ENCODE assay signal across 29 cellular contexts in the genomic region with DNA sequence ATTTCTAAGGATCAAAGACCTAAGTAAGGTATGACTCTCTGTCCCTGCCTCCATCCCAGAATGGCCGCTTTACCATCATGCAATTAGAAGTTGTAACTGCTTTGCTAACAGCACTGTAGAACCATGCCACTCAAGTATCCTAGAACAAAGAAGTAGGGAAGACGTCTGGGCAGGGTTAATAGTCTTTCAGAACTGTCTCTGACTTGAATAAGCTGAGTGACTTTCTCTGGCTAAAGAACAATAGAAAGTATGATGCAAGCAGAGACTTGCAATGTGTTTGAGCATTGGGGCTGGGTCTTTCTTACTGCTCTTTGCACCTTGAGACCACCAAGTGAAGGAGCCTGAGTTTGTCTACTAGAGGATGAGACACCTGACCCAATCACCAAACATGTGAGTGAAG.
"Had no signal": no experiment of that assay in that cellular context is flagged by ENCODE, and none has a peak within 500 bp of the region (broad histone marks: within the 10 kb centered on the region; RNA-seq: fewer than 3 reads in every experiment).

No MANE protein-coding gene starts in this region.

- H3K4me3 Mint-ChIP-seq: activated CD4-positive, alpha-beta memory T cell treated with anti-CD3 and anti-CD28 coated beads for 36 hours; activated CD4-positive, alpha-beta T cell treated with anti-CD3 and anti-CD28 coated beads, Interleukin-2, amount 10 ng/mL, durations not matched to agents 24 days and 14 days; activated naive CD4-positive, alpha-beta T cell treated with anti-CD3 and anti-CD28 coated beads, Interleukin-2, amount 10 ng/mL, durations not matched to agents 7 days and 5 days; activated naive CD8-positive, alpha-beta T cell treated with anti-CD3 and anti-CD28 coated beads, Interleukin-2, amount 10 ng/mL, durations not matched to agents 7 days and 5 days; activated T-helper 1 cell treated with anti-CD3 and anti-CD28 coated beads, Interleukin-12 subunit alpha, Interleukin-12 subunit beta, Interleukin-2, Interleukin-4 antibody, amounts not matched to agents 30 ng/mL and 10 ng/mL and 1 ng/mL, durations not matched to agents 14 hours and 24 hours and 36 hours; brain; mesothelial cell of epicardium; naive B cell; nephron progenitor cell had no signal

- ATAC-seq: activated CD4-positive, CD25-positive, alpha-beta regulatory T cell treated with anti-CD3 and anti-CD28 coated beads, Interleukin-2, amount 50 U/mL, for 24 hours; left colon; right cardiac atrium had no signal

- H3K27me3 Mint-ChIP-seq: activated CD4-positive, alpha-beta memory T cell treated with anti-CD3 and anti-CD28 coated beads for 36 hours; activated CD4-positive, alpha-beta T cell treated with anti-CD3 and anti-CD28 coated beads, Interleukin-2, amount 10 ng/mL, durations not matched to agents 24 days and 14 days; activated naive CD4-positive, alpha-beta T cell treated with anti-CD3 and anti-CD28 coated beads, Interleukin-2, amount 10 ng/mL, durations not matched to agents 7 days and 5 days; activated naive CD8-positive, alpha-beta T cell treated with anti-CD3 and anti-CD28 coated beads, Interleukin-2, amount 10 ng/mL, durations not matched to agents 7 days and 5 days; naive B cell had no signal

- H3K4me1 ChIP-seq: testis had no signal

- H3K36me3 ChIP-seq: ascending aorta, pancreas, WERI-Rb-1 had no signal

- H3K9me3 Mint-ChIP-seq: activated CD4-positive, alpha-beta memory T cell treated with anti-CD3 and anti-CD28 coated beads for 36 hours; activated CD4-positive, alpha-beta T cell treated with anti-CD3 and anti-CD28 coated beads, Interleukin-2, amount 10 ng/mL, durations not matched to agents 24 days and 14 days; activated naive CD8-positive, alpha-beta T cell treated with anti-CD3 and anti-CD28 coated beads, Interleukin-2, amount 10 ng/mL, durations not matched to agents 7 days and 5 days; activated T-helper 1 cell treated with anti-CD3 and anti-CD28 coated beads, Interleukin-12 subunit alpha, Interleukin-12 subunit beta, Interleukin-2, Interleukin-4 antibody, amounts not matched to agents 30 ng/mL and 10 ng/mL and 1 ng/mL, durations not matched to agents 14 hours and 24 hours and 36 hours had no signal

- H3K27ac ChIP-seq: ascending aorta, testis, WERI-Rb-1 had no signal

- H3K9me3 ChIP-seq: ascending aorta, pancreas, testis had no signal

- H3K4me3 ChIP-seq: ascending aorta, pancreas, testis had no signal

- FAIRE-seq: kidney, pancreas, urothelium cell line had no signal

- H3K27me3 ChIP-seq: ascending aorta, pancreas, testis had no signal

- H3K4me1 Mint-ChIP-seq: activated CD4-positive, alpha-beta T cell treated with anti-CD3 and anti-CD28 coated beads, Interleukin-2, amount 10 ng/mL, durations not matched to agents 24 days and 14 days; activated naive CD4-positive, alpha-beta T cell treated with anti-CD3 and anti-CD28 coated beads, Interleukin-2, amount 10 ng/mL, durations not matched to agents 7 days and 5 days; activated naive CD8-positive, alpha-beta T cell treated with anti-CD3 and anti-CD28 coated beads, Interleukin-2, amount 10 ng/mL, durations not matched to agents 7 days and 5 days; naive B cell had no signal

- DNase-seq: activated CD4-positive, alpha-beta memory T cell treated with anti-CD3 and anti-CD28 coated beads for 36 hours; activated CD4-positive, alpha-beta T cell treated with anti-CD3 and anti-CD28 coated beads, Interleukin-2, amount 10 ng/mL, durations not matched to agents 24 days and 14 days; activated CD8-positive, alpha-beta memory T cell treated with anti-CD3 and anti-CD28 coated beads, Interleukin-2, amount 50 U/mL, for 4 hours; activated gamma-delta T cell; activated naive CD4-positive, alpha-beta T cell treated with anti-CD3 and anti-CD28 coated beads, Interleukin-2, amount 10 ng/mL, durations not matched to agents 7 days and 5 days; activated naive CD8-positive, alpha-beta T cell treated with anti-CD3 and anti-CD28 coated beads, Interleukin-2, amount 10 ng/mL, durations not matched to agents 7 days and 5 days; activated T-cell treated with anti-CD3 and anti-CD28 coated beads, Interleukin-2, amount 50 U/mL, for 1 hour; caudate nucleus; cortex of kidney; head of caudate nucleus; hippocampal formation; kidney; left colon; naive B cell; nephron progenitor cell; nucleus accumbens; pancreas; right cardiac atrium; stimulated activated CD4-positive, alpha-beta T cell treated with anti-CD3 and anti-CD28 coated beads, Interleukin-2, amount 100 ng/mL, for 48 hours; stimulated activated naive CD4-positive, alpha-beta T cell treated with Interleukin-2 at 50 U/mL for 16 hours; T-helper 9 cell; testis; WERI-Rb-1 had no signal

- H3K36me3 Mint-ChIP-seq: activated CD4-positive, alpha-beta memory T cell treated with anti-CD3 and anti-CD28 coated beads for 36 hours; activated naive CD4-positive, alpha-beta T cell treated with anti-CD3 and anti-CD28 coated beads, Interleukin-2, amount 10 ng/mL, durations not matched to agents 7 days and 5 days; activated naive CD8-positive, alpha-beta T cell treated with anti-CD3 and anti-CD28 coated beads, Interleukin-2, amount 10 ng/mL, durations not matched to agents 7 days and 5 days; brain; mesothelial cell of epicardium; naive B cell had no signal

- H3K27ac Mint-ChIP-seq: activated CD4-positive, alpha-beta memory T cell treated with anti-CD3 and anti-CD28 coated beads for 36 hours; activated CD4-positive, alpha-beta T cell treated with anti-CD3 and anti-CD28 coated beads, Interleukin-2, amount 10 ng/mL, durations not matched to agents 24 days and 14 days; activated naive CD4-positive, alpha-beta T cell treated with anti-CD3 and anti-CD28 coated beads, Interleukin-2, amount 10 ng/mL, durations not matched to agents 7 days and 5 days; activated naive CD8-positive, alpha-beta T cell treated with anti-CD3 and anti-CD28 coated beads, Interleukin-2, amount 10 ng/mL, durations not matched to agents 7 days and 5 days; activated T-helper 1 cell treated with anti-CD3 and anti-CD28 coated beads, Interleukin-12 subunit alpha, Interleukin-12 subunit beta, Interleukin-2, Interleukin-4 antibody, amounts not matched to agents 30 ng/mL and 10 ng/mL and 1 ng/mL, durations not matched to agents 14 hours and 24 hours and 36 hours; brain; mesothelial cell of epicardium; naive B cell; nephron progenitor cell had no signal
